Comparison of ENCODE assay signal across 12 cellular contexts in the genomic region with DNA sequence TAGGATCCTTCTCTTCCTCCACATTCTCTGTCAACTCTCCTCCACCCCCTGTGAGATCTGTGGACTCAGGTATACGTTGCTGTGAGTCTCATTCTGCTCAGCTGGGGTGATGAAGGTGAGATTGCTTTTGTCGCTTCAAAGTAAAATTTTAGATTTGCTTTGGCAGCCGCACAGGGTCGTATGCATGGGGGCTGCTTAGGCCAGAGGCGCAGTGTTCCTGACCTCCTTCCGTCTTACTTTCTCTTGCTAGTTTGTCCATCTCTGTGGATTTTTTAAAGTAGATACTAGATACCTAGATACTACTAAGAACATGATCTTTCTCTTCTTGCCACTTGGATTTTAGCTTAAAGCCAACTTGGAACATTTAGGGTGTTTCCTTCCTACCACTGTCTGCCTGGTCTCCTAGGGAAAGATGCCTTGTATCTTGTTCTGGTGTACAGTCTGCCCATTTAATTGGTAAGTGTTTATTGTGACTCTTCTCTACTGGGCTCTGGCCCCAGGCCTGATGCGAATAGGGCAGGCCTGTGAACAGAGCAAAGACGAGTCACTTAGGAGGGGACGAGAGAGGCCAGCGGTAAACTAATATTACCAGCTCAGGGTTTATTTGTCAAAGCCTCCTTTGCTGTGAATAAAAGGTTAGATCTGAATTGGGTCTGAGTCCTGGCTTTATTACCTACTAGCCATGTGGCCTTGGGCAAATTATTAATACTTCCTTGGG. TPM values are rescaled to one million over a fixed set of nuclear protein-coding genes. Genes with fewer than 3 reads are reported as not detected.
DNase-seq lines count a peak whose midpoint lies in the region; ATAC-seq and TF ChIP-seq lines count a peak whose summit lies in the region.
"Had no signal": no experiment of that assay in that cellular context is flagged by ENCODE, and none has a peak within 500 bp of the region (broad histone marks: within the 10 kb centered on the region; RNA-seq: fewer than 3 reads in every experiment).

No MANE protein-coding gene starts in this region.

- H3K27me3 ChIP-seq in CD8-positive, alpha-beta memory T cell (ENCODE audit: insufficient read depth, low read length, poor library complexity, severe bottlenecking) = no peaks in the 10 kb centered on the region

- H3K9me3 Mint-ChIP-seq in CD8-positive, alpha-beta memory T cell = no peaks in the 10 kb centered on the region
- H3K9me3 Mint-ChIP-seq in HFFc6 = no peaks in the 10 kb centered on the region
- H3K9me3 Mint-ChIP-seq in activated T-cell treated with anti-CD3 and anti-CD28 coated beads, Interleukin-2, amount 50 U/mL, for 72 hours = no peaks in the 10 kb centered on the region
- no peaks in the 10 kb centered on the region for H3K9me3 Mint-ChIP-seq in naive thymus-derived CD8-positive, alpha-beta T cell

- H3K4me1 ChIP-seq in CD8-positive, alpha-beta memory T cell (ENCODE audit: insufficient read depth, low read length) = peaks cover 76% of the 10 kb centered on the region

- H3K36me3 Mint-ChIP-seq in CD8-positive, alpha-beta memory T cell = peaks cover 0 to 1% (median 0%) of the 10 kb centered on the region in 3 donors
- H3K36me3 Mint-ChIP-seq in HFFc6 (ENCODE audit: low read depth) = no peaks in the 10 kb centered on the region
- H3K36me3 Mint-ChIP-seq in activated T-cell treated with anti-CD3 and anti-CD28 coated beads, Interleukin-2, amount 50 U/mL, for 72 hours (ENCODE audit: insufficient read depth in 2 of 2) = no peaks in the 10 kb centered on the region
- no peaks in the 10 kb centered on the region for H3K36me3 Mint-ChIP-seq in naive thymus-derived CD8-positive, alpha-beta T cell

- no peak for DNase-seq in CD8-positive, alpha-beta memory T cell
- no peak for DNase-seq in HFFc6
- DNase-seq in activated T-cell treated with anti-CD3 and anti-CD28 coated beads, Interleukin-2, amount 50 U/mL, for 72 hours = no peak
- DNase-seq in naive thymus-derived CD8-positive, alpha-beta T cell = no peak
- no peak for DNase-seq in SHP77 treated with DMSO at 0.1 percent for 48 hours (lab: John Stamatoyannopoulos, UW)
- DNase-seq in C1 segment of cervical spinal cord (lab: John Stamatoyannopoulos, UW) = no peak
- DNase-seq in NOMO-1 treated with dmso at 0.1 percent for 144 hours (lab: John Stamatoyannopoulos, UW; ENCODE audit: unreplicated experiment) = no peak
- DNase-seq in G401 (ENCODE audit: low spot score) = no peak
- DNase-seq: activated CD8-positive, alpha-beta memory T cell treated with anti-CD3 and anti-CD28 coated beads for 24 hours; effector CD8-positive, alpha-beta T cell had no signal

- no peak for TF ChIP-seq CTCF in HFFc6 (IDR thresholded peaks at IDR 0.05)

- peak overlapping the region; percentile 41 for H3K27ac ChIP-seq in CD8-positive, alpha-beta memory T cell (ENCODE audit: low read depth, low read length)

- peak in 1 of 2 donors; percentile 23 for ATAC-seq in activated T-cell treated with anti-CD3 and anti-CD28 coated beads, Interleukin-2, amount 50 U/mL, for 72 hours (replicated peaks in 1 of 2)
- peak; percentile 35 to 41 for ATAC-seq in naive thymus-derived CD8-positive, alpha-beta T cell

- POLR2A ChIA-PET in CD8-positive, alpha-beta memory T cell (lab: Charles Lee) = interaction anchor here (0.5 to 1.0 kb wide), 7 partner anchors 18 to 92 kb away, joined by 3 to 7 read pairs (median 3); no protein-coding TSS in a partner anchor
- POLR2A ChIA-PET in naive thymus-derived CD8-positive, alpha-beta T cell (lab: Charles Lee) = interaction anchor here (0.7 kb wide), 1 partner anchor 266 kb away, joined by 3 read pairs; no protein-coding TSS in a partner anchor

- no peaks in the 10 kb centered on the region for H3K36me3 ChIP-seq in CD8-positive, alpha-beta memory T cell (ENCODE audit: insufficient read depth, low read length)

- H3K4me3 Mint-ChIP-seq in CD8-positive, alpha-beta memory T cell = peak overlapping the region; percentile 57 to 85 (median 78)
- H3K4me3 Mint-ChIP-seq in HFFc6 = no peak overlapping the region
- peak overlapping the region; percentile 43 to 50 for H3K4me3 Mint-ChIP-seq in activated T-cell treated with anti-CD3 and anti-CD28 coated beads, Interleukin-2, amount 50 U/mL, for 72 hours
- peak overlapping the region in 9 of 10 donors; percentile 21 to 80 (median 58) for H3K4me3 Mint-ChIP-seq in naive thymus-derived CD8-positive, alpha-beta T cell

- in situ Hi-C loops in G401 (cut with HindIII; ENCODE audit: low sequenced_read_pairs) = no loop called here

- peaks cover 0 to 3% of the 10 kb centered on the region in 2 donors for H3K27me3 Mint-ChIP-seq in CD8-positive, alpha-beta memory T cell
- H3K27me3 Mint-ChIP-seq in HFFc6 (ENCODE audit: insufficient read depth) = 0 out of 2 replicates have a peak, but pooled peaks cover 1% of the 10 kb centered on the region
- no peaks in the 10 kb centered on the region for H3K27me3 Mint-ChIP-seq in activated T-cell treated with anti-CD3 and anti-CD28 coated beads, Interleukin-2, amount 50 U/mL, for 72 hours (ENCODE audit: low read depth)
- H3K27me3 Mint-ChIP-seq in naive thymus-derived CD8-positive, alpha-beta T cell = no peaks in the 10 kb centered on the region

- peak overlapping the region; percentile 79 to 100 (median 94) for H3K27ac Mint-ChIP-seq in CD8-positive, alpha-beta memory T cell
- H3K27ac Mint-ChIP-seq in HFFc6 = peak overlapping the region; percentile 5; the same call in 1 of the 2 replicates
- H3K27ac Mint-ChIP-seq in activated T-cell treated with anti-CD3 and anti-CD28 coated beads, Interleukin-2, amount 50 U/mL, for 72 hours = peak overlapping the region; percentile 71
- H3K27ac Mint-ChIP-seq in naive thymus-derived CD8-positive, alpha-beta T cell = peak overlapping the region; percentile 35 to 94 (median 74)

- peak overlapping the region; percentile 13 for H3K4me3 ChIP-seq in CD8-positive, alpha-beta memory T cell (ENCODE audit: low read length)

- CTCF ChIA-PET in CD8-positive, alpha-beta memory T cell (lab: Charles Lee) = interaction anchor here (0.8 to 1.6 kb wide), 4 partner anchors 13 to 92 kb away, joined by 3 to 4 read pairs (median 4); no protein-coding TSS in a partner anchor

- peaks cover 87 to 95% (median 93%) of the 10 kb centered on the region in 3 donors for H3K4me1 Mint-ChIP-seq in CD8-positive, alpha-beta memory T cell
- H3K4me1 Mint-ChIP-seq in HFFc6 (ENCODE audit: low read depth) = peaks cover 87% of the 10 kb centered on the region
- H3K4me1 Mint-ChIP-seq in activated T-cell treated with anti-CD3 and anti-CD28 coated beads, Interleukin-2, amount 50 U/mL, for 72 hours (ENCODE audit: low read depth) = peaks cover 76% of the 10 kb centered on the region
- peaks cover 44 to 94% (median 84%) of the 10 kb centered on the region in 4 donors for H3K4me1 Mint-ChIP-seq in naive thymus-derived CD8-positive, alpha-beta T cell

- H3K9me3 ChIP-seq in CD8-positive, alpha-beta memory T cell (ENCODE audit: low read length) = no peaks in the 10 kb centered on the region

RNA-seq across cellular contexts. Expression of a gene that starts 32.0 kb away (rescaled TPM):
- 10 to 100 TPM; 78.4 to 79.1 TPM for total RNA-seq in CD8-positive, alpha-beta memory T cell
- 5.0 TPM for polyA plus RNA-seq in CD8-positive, alpha-beta memory T cell
- total RNA-seq in HFFc6 (2021; fragmentation: NEBNext Ultra II Directional; extraction: Animal tissue kit (Norgen Biotek cat#: 25700)) = 10 to 100 TPM; 80.0 to 89.1 (median 86.0) TPM
- total RNA-seq in activated T-cell treated with anti-CD3 and anti-CD28 coated beads, Interleukin-2, amount 50 U/mL, for 72 hours = 100 to 1,000 TPM; 101 to 102 TPM
- 10 to 100 TPM; 52.2 to 55.8 TPM for total RNA-seq in naive thymus-derived CD8-positive, alpha-beta T cell
- polyA plus RNA-seq in naive thymus-derived CD8-positive, alpha-beta T cell = 1 to 10 TPM; 1.3 to 2.5 (median 1.6) TPM
- 25.7 and 32.7 TPM in 2 replicates for total RNA-seq in G401 (2014; rRNA removed; shearing (Covaris generic))

RNA-seq across cellular contexts. Expression of a gene that starts 53.9 kb away (rescaled TPM):
- not detected for total RNA-seq in CD8-positive, alpha-beta memory T cell
- polyA plus RNA-seq in CD8-positive, alpha-beta memory T cell = not detected
- not detected for total RNA-seq in HFFc6 (2021; fragmentation: NEBNext Ultra II Directional; extraction: Animal tissue kit (Norgen Biotek cat#: 25700))
- not detected for total RNA-seq in activated T-cell treated with anti-CD3 and anti-CD28 coated beads, Interleukin-2, amount 50 U/mL, for 72 hours
- not detected for total RNA-seq in naive thymus-derived CD8-positive, alpha-beta T cell
- not detected for polyA plus RNA-seq in naive thymus-derived CD8-positive, alpha-beta T cell
- not detected in 2 replicates for total RNA-seq in G401 (2014; rRNA removed; shearing (Covaris generic))
- total RNA-seq: temporal lobe had no signal
- polyA plus RNA-seq: keratinocyte had no signal

RNA-seq across cellular contexts. Expression of a gene that starts 55.6 kb away (rescaled TPM):
- 1 to 10 TPM; 7.6 TPM for total RNA-seq in CD8-positive, alpha-beta memory T cell
- 0.33 TPM for polyA plus RNA-seq in CD8-positive, alpha-beta memory T cell
- not detected for total RNA-seq in HFFc6 (2021; fragmentation: NEBNext Ultra II Directional; extraction: Animal tissue kit (Norgen Biotek cat#: 25700))
- 1 to 10 TPM in 1 of 2 donors, under 1 TPM in 1; 0.77 to 2.3 TPM for total RNA-seq in activated T-cell treated with anti-CD3 and anti-CD28 coated beads, Interleukin-2, amount 50 U/mL, for 72 hours
- total RNA-seq in naive thymus-derived CD8-positive, alpha-beta T cell = not detected
- polyA plus RNA-seq in naive thymus-derived CD8-positive, alpha-beta T cell = not detected
- total RNA-seq in G401 (2014; rRNA removed; shearing (Covaris generic)) = not detected in 2 replicates
- total RNA-seq: temporal lobe had no signal
- polyA plus RNA-seq: keratinocyte had no signal

Comparison
In these comparisons a context has a peak if more than half of its experiments do, and no peak if none do; other contexts are left out.
1. H3K27ac Mint-ChIP-seq: peak in every context shown above with its lines; median percentile 94 in CD8-positive, alpha-beta memory T cell; 74 in naive thymus-derived CD8-positive, alpha-beta T cell; 71 in activated T-cell treated with anti-CD3 and anti-CD28 coated beads, Interleukin-2, amount 50 U/mL, for 72 hours; 5 in HFFc6.